Comparison of ENCODE assay signal across 1 cellular context in the genomic region with DNA sequence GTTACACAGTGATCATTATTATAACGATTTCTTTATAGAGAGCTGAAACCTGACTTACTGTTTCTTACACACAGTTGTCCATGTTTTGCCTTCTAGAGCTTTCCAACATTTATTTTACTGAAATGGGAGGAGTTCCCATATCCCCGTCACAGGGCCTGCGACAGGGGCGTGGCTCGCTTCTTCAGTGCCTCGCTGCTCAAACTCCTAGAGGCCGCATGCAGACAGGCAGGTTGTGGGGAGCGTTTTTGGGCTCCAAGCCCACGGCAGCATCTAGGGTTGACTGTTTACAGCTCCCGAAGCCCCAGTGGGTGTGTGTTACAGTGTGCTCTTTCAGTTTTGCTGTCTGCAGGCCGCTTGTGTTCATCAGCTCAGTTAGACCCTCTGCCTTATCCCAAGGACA.
TF ChIP-seq lines count a peak whose summit lies in the region.

No MANE protein-coding gene starts in this region.

TF ChIP-seq in K562, 482 proteins besides CTCF, POLR2A, EP300 and RAD21 (continued from another document):
- TF ChIP-seq, protein P1, sequence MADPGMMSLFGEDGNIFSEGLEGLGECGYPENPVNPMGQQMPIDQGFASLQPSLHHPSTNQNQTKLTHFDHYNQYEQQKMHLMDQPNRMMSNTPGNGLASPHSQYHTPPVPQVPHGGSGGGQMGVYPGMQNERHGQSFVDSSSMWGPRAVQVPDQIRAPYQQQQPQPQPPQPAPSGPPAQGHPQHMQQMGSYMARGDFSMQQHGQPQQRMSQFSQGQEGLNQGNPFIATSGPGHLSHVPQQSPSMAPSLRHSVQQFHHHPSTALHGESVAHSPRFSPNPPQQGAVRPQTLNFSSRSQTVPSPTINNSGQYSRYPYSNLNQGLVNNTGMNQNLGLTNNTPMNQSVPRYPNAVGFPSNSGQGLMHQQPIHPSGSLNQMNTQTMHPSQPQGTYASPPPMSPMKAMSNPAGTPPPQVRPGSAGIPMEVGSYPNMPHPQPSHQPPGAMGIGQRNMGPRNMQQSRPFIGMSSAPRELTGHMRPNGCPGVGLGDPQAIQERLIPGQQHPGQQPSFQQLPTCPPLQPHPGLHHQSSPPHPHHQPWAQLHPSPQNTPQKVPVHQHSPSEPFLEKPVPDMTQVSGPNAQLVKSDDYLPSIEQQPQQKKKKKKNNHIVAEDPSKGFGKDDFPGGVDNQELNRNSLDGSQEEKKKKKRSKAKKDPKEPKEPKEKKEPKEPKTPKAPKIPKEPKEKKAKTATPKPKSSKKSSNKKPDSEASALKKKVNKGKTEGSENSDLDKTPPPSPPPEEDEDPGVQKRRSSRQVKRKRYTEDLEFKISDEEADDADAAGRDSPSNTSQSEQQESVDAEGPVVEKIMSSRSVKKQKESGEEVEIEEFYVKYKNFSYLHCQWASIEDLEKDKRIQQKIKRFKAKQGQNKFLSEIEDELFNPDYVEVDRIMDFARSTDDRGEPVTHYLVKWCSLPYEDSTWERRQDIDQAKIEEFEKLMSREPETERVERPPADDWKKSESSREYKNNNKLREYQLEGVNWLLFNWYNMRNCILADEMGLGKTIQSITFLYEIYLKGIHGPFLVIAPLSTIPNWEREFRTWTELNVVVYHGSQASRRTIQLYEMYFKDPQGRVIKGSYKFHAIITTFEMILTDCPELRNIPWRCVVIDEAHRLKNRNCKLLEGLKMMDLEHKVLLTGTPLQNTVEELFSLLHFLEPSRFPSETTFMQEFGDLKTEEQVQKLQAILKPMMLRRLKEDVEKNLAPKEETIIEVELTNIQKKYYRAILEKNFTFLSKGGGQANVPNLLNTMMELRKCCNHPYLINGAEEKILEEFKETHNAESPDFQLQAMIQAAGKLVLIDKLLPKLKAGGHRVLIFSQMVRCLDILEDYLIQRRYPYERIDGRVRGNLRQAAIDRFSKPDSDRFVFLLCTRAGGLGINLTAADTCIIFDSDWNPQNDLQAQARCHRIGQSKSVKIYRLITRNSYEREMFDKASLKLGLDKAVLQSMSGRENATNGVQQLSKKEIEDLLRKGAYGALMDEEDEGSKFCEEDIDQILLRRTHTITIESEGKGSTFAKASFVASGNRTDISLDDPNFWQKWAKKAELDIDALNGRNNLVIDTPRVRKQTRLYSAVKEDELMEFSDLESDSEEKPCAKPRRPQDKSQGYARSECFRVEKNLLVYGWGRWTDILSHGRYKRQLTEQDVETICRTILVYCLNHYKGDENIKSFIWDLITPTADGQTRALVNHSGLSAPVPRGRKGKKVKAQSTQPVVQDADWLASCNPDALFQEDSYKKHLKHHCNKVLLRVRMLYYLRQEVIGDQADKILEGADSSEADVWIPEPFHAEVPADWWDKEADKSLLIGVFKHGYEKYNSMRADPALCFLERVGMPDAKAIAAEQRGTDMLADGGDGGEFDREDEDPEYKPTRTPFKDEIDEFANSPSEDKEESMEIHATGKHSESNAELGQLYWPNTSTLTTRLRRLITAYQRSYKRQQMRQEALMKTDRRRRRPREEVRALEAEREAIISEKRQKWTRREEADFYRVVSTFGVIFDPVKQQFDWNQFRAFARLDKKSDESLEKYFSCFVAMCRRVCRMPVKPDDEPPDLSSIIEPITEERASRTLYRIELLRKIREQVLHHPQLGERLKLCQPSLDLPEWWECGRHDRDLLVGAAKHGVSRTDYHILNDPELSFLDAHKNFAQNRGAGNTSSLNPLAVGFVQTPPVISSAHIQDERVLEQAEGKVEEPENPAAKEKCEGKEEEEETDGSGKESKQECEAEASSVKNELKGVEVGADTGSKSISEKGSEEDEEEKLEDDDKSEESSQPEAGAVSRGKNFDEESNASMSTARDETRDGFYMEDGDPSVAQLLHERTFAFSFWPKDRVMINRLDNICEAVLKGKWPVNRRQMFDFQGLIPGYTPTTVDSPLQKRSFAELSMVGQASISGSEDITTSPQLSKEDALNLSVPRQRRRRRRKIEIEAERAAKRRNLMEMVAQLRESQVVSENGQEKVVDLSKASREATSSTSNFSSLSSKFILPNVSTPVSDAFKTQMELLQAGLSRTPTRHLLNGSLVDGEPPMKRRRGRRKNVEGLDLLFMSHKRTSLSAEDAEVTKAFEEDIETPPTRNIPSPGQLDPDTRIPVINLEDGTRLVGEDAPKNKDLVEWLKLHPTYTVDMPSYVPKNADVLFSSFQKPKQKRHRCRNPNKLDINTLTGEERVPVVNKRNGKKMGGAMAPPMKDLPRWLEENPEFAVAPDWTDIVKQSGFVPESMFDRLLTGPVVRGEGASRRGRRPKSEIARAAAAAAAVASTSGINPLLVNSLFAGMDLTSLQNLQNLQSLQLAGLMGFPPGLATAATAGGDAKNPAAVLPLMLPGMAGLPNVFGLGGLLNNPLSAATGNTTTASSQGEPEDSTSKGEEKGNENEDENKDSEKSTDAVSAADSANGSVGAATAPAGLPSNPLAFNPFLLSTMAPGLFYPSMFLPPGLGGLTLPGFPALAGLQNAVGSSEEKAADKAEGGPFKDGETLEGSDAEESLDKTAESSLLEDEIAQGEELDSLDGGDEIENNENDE (IDR thresholded peaks at IDR 0.05; ENCODE audit: low read depth, low read length), result no peak
- TF ChIP-seq, protein P2, sequence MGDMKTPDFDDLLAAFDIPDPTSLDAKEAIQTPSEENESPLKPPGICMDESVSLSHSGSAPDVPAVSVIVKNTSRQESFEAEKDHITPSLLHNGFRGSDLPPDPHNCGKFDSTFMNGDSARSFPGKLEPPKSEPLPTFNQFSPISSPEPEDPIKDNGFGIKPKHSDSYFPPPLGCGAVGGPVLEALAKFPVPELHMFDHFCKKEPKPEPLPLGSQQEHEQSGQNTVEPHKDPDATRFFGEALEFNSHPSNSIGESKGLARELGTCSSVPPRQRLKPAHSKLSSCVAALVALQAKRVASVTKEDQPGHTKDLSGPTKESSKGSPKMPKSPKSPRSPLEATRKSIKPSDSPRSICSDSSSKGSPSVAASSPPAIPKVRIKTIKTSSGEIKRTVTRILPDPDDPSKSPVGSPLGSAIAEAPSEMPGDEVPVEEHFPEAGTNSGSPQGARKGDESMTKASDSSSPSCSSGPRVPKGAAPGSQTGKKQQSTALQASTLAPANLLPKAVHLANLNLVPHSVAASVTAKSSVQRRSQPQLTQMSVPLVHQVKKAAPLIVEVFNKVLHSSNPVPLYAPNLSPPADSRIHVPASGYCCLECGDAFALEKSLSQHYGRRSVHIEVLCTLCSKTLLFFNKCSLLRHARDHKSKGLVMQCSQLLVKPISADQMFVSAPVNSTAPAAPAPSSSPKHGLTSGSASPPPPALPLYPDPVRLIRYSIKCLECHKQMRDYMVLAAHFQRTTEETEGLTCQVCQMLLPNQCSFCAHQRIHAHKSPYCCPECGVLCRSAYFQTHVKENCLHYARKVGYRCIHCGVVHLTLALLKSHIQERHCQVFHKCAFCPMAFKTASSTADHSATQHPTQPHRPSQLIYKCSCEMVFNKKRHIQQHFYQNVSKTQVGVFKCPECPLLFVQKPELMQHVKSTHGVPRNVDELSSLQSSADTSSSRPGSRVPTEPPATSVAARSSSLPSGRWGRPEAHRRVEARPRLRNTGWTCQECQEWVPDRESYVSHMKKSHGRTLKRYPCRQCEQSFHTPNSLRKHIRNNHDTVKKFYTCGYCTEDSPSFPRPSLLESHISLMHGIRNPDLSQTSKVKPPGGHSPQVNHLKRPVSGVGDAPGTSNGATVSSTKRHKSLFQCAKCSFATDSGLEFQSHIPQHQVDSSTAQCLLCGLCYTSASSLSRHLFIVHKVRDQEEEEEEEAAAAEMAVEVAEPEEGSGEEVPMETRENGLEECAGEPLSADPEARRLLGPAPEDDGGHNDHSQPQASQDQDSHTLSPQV (IDR thresholded peaks at IDR 0.05), result no peak
- TF ChIP-seq, protein P3, sequence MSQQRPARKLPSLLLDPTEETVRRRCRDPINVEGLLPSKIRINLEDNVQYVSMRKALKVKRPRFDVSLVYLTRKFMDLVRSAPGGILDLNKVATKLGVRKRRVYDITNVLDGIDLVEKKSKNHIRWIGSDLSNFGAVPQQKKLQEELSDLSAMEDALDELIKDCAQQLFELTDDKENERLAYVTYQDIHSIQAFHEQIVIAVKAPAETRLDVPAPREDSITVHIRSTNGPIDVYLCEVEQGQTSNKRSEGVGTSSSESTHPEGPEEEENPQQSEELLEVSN (IDR thresholded peaks at IDR 0.05; ENCODE audit: borderline replicate concordance in 1 of 2, extremely low read depth in 1 of 2, insufficient read depth in 1 of 2, insufficient read length in 1 of 2, low read depth in 1 of 2, low read length in 1 of 2, poor library complexity in 1 of 2, severe bottlenecking in 1 of 2), result peak; percentile 13 to 77
- TF ChIP-seq HCFC1 (IDR thresholded peaks at IDR 0.05; ENCODE audit: low read depth, low read length), result 0 out of 2 replicates have a peak, but pooled peaks have one; percentile 7
- TF ChIP-seq, protein P4, sequence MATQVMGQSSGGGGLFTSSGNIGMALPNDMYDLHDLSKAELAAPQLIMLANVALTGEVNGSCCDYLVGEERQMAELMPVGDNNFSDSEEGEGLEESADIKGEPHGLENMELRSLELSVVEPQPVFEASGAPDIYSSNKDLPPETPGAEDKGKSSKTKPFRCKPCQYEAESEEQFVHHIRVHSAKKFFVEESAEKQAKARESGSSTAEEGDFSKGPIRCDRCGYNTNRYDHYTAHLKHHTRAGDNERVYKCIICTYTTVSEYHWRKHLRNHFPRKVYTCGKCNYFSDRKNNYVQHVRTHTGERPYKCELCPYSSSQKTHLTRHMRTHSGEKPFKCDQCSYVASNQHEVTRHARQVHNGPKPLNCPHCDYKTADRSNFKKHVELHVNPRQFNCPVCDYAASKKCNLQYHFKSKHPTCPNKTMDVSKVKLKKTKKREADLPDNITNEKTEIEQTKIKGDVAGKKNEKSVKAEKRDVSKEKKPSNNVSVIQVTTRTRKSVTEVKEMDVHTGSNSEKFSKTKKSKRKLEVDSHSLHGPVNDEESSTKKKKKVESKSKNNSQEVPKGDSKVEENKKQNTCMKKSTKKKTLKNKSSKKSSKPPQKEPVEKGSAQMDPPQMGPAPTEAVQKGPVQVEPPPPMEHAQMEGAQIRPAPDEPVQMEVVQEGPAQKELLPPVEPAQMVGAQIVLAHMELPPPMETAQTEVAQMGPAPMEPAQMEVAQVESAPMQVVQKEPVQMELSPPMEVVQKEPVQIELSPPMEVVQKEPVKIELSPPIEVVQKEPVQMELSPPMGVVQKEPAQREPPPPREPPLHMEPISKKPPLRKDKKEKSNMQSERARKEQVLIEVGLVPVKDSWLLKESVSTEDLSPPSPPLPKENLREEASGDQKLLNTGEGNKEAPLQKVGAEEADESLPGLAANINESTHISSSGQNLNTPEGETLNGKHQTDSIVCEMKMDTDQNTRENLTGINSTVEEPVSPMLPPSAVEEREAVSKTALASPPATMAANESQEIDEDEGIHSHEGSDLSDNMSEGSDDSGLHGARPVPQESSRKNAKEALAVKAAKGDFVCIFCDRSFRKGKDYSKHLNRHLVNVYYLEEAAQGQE (CRISPR knock-in tag; IDR thresholded peaks at IDR 0.05; ENCODE audit: low read depth), result no peak
- no peak for TF ChIP-seq MED1 (CRISPR knock-in tag; IDR thresholded peaks at IDR 0.05; ENCODE audit: borderline replicate concordance)
- no peak for TF ChIP-seq NCOA4 (IDR thresholded peaks at IDR 0.05; ENCODE audit: partially characterized antibody)
- TF ChIP-seq CREM (IDR thresholded peaks at IDR 0.05; ENCODE audit: low read depth), result peak; percentile 91
- peak; percentile 68 for TF ChIP-seq ATF1 (CRISPR knock-in tag; IDR thresholded peaks at IDR 0.05)
- TF ChIP-seq ATF1 (tag; IDR thresholded peaks at IDR 0.05), result peak; percentile 81
- TF ChIP-seq, protein P5, sequence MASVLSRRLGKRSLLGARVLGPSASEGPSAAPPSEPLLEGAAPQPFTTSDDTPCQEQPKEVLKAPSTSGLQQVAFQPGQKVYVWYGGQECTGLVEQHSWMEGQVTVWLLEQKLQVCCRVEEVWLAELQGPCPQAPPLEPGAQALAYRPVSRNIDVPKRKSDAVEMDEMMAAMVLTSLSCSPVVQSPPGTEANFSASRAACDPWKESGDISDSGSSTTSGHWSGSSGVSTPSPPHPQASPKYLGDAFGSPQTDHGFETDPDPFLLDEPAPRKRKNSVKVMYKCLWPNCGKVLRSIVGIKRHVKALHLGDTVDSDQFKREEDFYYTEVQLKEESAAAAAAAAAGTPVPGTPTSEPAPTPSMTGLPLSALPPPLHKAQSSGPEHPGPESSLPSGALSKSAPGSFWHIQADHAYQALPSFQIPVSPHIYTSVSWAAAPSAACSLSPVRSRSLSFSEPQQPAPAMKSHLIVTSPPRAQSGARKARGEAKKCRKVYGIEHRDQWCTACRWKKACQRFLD (CRISPR knock-in tag; IDR thresholded peaks at IDR 0.05), result 0 out of 2 replicates have a peak, but pooled peaks have one; percentile 26
- TF ChIP-seq NFXL1 (CRISPR knock-in tag; IDR thresholded peaks at IDR 0.05), result no peak
- peak; percentile 47 for TF ChIP-seq RBFOX2 (IDR thresholded peaks at IDR 0.05; ENCODE audit: low read depth, low read length)
- TF ChIP-seq, protein P6, sequence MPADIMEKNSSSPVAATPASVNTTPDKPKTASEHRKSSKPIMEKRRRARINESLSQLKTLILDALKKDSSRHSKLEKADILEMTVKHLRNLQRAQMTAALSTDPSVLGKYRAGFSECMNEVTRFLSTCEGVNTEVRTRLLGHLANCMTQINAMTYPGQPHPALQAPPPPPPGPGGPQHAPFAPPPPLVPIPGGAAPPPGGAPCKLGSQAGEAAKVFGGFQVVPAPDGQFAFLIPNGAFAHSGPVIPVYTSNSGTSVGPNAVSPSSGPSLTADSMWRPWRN (IDR thresholded peaks at IDR 0.05; ENCODE audit: low read depth), result no peak
- peak; percentile 53; the same call in 1 of the 2 replicates for TF ChIP-seq MYC (IDR thresholded peaks at IDR 0.05; ENCODE audit: low read depth, low read length)
- TF ChIP-seq MYC (CRISPR knock-in tag; IDR thresholded peaks at IDR 0.05; ENCODE audit: borderline replicate concordance, low read depth), result no peak
- TF ChIP-seq ZNF121 (CRISPR knock-in tag; conservative IDR thresholded peaks at IDR 0.05), result no peak
- peak; percentile 10; the same call in 1 of the 2 replicates for TF ChIP-seq MYBL2 (IDR thresholded peaks at IDR 0.05; ENCODE audit: low read depth)
- TF ChIP-seq MYBL2 (CRISPR knock-in tag; IDR thresholded peaks at IDR 0.05; ENCODE audit: borderline replicate concordance), result no peak
- TF ChIP-seq, protein P7, sequence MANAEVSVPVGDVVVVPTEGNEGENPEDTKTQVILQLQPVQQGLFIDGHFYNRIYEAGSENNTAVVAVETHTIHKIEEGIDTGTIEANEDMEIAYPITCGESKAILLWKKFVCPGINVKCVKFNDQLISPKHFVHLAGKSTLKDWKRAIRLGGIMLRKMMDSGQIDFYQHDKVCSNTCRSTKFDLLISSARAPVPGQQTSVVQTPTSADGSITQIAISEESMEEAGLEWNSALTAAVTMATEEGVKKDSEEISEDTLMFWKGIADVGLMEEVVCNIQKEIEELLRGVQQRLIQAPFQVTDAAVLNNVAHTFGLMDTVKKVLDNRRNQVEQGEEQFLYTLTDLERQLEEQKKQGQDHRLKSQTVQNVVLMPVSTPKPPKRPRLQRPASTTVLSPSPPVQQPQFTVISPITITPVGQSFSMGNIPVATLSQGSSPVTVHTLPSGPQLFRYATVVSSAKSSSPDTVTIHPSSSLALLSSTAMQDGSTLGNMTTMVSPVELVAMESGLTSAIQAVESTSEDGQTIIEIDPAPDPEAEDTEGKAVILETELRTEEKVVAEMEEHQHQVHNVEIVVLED (CRISPR knock-in tag; IDR thresholded peaks at IDR 0.05), result no peak
- TF ChIP-seq, protein P8, sequence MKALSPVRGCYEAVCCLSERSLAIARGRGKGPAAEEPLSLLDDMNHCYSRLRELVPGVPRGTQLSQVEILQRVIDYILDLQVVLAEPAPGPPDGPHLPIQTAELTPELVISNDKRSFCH (CRISPR knock-in tag; IDR thresholded peaks at IDR 0.05), result no peak
- TF ChIP-seq, protein P8 (tag; IDR thresholded peaks at IDR 0.05), result no peak
